Comparison of ENCODE assay signal across 25 cellular contexts in genomic region chr10:114151892-114152291, GRCh38. TPM values are rescaled to one million over a fixed set of nuclear protein-coding genes. Genes with fewer than 3 reads are reported as not detected.
DNase-seq lines count a peak whose midpoint lies in the region; ATAC-seq, FAIRE-seq and TF ChIP-seq lines count a peak whose summit lies in the region.
"Had no signal": no experiment of that assay in that cellular context is flagged by ENCODE, and none has a peak within 500 bp of the region (broad histone marks: within the 10 kb centered on the region; RNA-seq: fewer than 3 reads in every experiment).

No MANE protein-coding gene starts in this region.

- no peak overlapping the region for H2AFZ ChIP-seq in astrocyte (ENCODE audit: low read depth, low read length)
- H2AFZ ChIP-seq: GM23338 had no signal

- H3K4me2 ChIP-seq in A549 (peak overlapping the region; percentile 58), astrocyte (ENCODE audit: low read length) (peak overlapping the region; percentile 42)
- H3K4me2 ChIP-seq: BLaER1 treated with 17β-estradiol and CSF1 and Interleukin-3, amounts not matched to agents 10 nM and 100 nM; GM23338 had no signal

- H3K27ac Mint-ChIP-seq in HFFc6 (peak overlapping the region; percentile 79), astrocyte (ENCODE audit: unreplicated experiment) (peak overlapping the region; percentile 90), mesothelial cell of epicardium (peak overlapping the region; percentile 59)
- no peak overlapping the region for H3K27ac Mint-ChIP-seq in CD4-positive, alpha-beta T cell
- H3K27ac Mint-ChIP-seq: CD8-positive, alpha-beta T cell; GM23338 had no signal

- H3K4me1 Mint-ChIP-seq in HFFc6 (ENCODE audit: low read depth) (peaks cover 33% of the 10 kb centered on the region), astrocyte (ENCODE audit: low read depth, unreplicated experiment) (peaks cover 9% of the 10 kb centered on the region), mesothelial cell of epicardium (no peaks in the 10 kb centered on the region)
- H3K4me1 Mint-ChIP-seq in CD4-positive, alpha-beta T cell (ENCODE audit: low read depth): peaks cover 11% of the 10 kb centered on the region

- intact Hi-C loops in CD4-positive, alpha-beta T cell (cut with DNase I, micrococcal nuclease): no loop called here

- WGBS in A549 (ENCODE audit: missing lambda C conversion rate): 77% methylated on average over 1 of the region's 1 CpG

- H3K27me3 ChIP-seq in astrocyte (ENCODE audit: insufficient read depth, low read length): no peaks in the 10 kb centered on the region
- no peaks in the 10 kb centered on the region for H3K27me3 ChIP-seq in CD4-positive, alpha-beta T cell (ENCODE audit: control insufficient read depth, insufficient read depth, low read length)
- H3K27me3 ChIP-seq: BLaER1 treated with 17β-estradiol and CSF1 and Interleukin-3, amounts not matched to agents 10 nM and 100 nM had no signal

- ATAC-seq in A549: peak; percentile 22 to 60; a peak in 3 of 6 replicates
- ATAC-seq in CD4-positive, alpha-beta T cell (ENCODE audit: poor library complexity): no peak
- ATAC-seq: CD8-positive, alpha-beta T cell; GM23338 had no signal

- no peaks in the 10 kb centered on the region for H4K20me1 ChIP-seq in astrocyte (ENCODE audit: insufficient read depth, low read length)
- H4K20me1 ChIP-seq: BLaER1 treated with 17β-estradiol and CSF1 and Interleukin-3, amounts not matched to agents 10 nM and 100 nM had no signal

- POLR2A ChIA-PET in A549 (lab: Yijun Ruan, JAX): no interaction called here
- POLR2A ChIA-PET in CD4-positive, alpha-beta T cell (lab: Charles Lee): no interaction called here

- no peak for TF ChIP-seq POLR2A in A549 (IDR thresholded peaks at IDR 0.05; ENCODE audit: low read length)

- H3K4me3 Mint-ChIP-seq in HFFc6 (no peak overlapping the region), astrocyte (ENCODE audit: unreplicated experiment) (no peak overlapping the region), mesothelial cell of epicardium (no peak overlapping the region)
- no peak overlapping the region for H3K4me3 Mint-ChIP-seq in CD4-positive, alpha-beta T cell
- H3K4me3 Mint-ChIP-seq: CD8-positive, alpha-beta T cell; GM23338 had no signal

- H3K36me3 ChIP-seq in astrocyte (ENCODE audit: insufficient read depth, low read length): peaks cover 9% of the 10 kb centered on the region

- H3K36me3 Mint-ChIP-seq in HFFc6 (ENCODE audit: low read depth): peaks cover 44% of the 10 kb centered on the region
- H3K36me3 Mint-ChIP-seq in astrocyte (ENCODE audit: low read depth, unreplicated experiment): peaks cover 14% of the 10 kb centered on the region
- H3K36me3 Mint-ChIP-seq in mesothelial cell of epicardium: peaks cover 49% of the 10 kb centered on the region
- peaks cover 93% of the 10 kb centered on the region for H3K36me3 Mint-ChIP-seq in CD4-positive, alpha-beta T cell (ENCODE audit: low read depth)

- FAIRE-seq in A549 (lab: Jason Lieb, UNC): no peak
- no peak for FAIRE-seq in astrocyte (lab: Jason Lieb, UNC)
- no peak for FAIRE-seq in GM19239 (lab: Jason Lieb, UNC)
- FAIRE-seq: A204.1, GM12891 had no signal

- H3K9me3 Mint-ChIP-seq in HFFc6 (no peaks in the 10 kb centered on the region), astrocyte (ENCODE audit: unreplicated experiment) (no peaks in the 10 kb centered on the region), mesothelial cell of epicardium (peaks cover 12% of the 10 kb centered on the region)
- no peaks in the 10 kb centered on the region for H3K9me3 Mint-ChIP-seq in CD4-positive, alpha-beta T cell
- H3K9me3 Mint-ChIP-seq: CD8-positive, alpha-beta T cell; GM23338 had no signal

- no peak for TF ChIP-seq RAD21 in A549 (conservative IDR thresholded peaks at IDR 0.05 in 1 of 2, IDR thresholded peaks at IDR 0.05 in 1 of 2)

- no peaks in the 10 kb centered on the region for H3K9me3 ChIP-seq in A549
- H3K9me3 ChIP-seq in astrocyte (ENCODE audit: insufficient read depth, low read depth, low read length): no peaks in the 10 kb centered on the region
- no peaks in the 10 kb centered on the region for H3K9me3 ChIP-seq in CD4-positive, alpha-beta T cell (ENCODE audit: control insufficient read depth, low read length)

- peaks cover 10% of the 10 kb centered on the region for H3K79me2 ChIP-seq in astrocyte (ENCODE audit: insufficient read depth, low read length)

- CTCF ChIA-PET in A549 (lab: Yijun Ruan, JAX): no interaction called here
- CTCF ChIA-PET in CD4-positive, alpha-beta T cell (lab: Charles Lee): no interaction called here

- TF ChIP-seq CTCF in A549 (IDR thresholded peaks at IDR 0.05) (no peak), HFFc6 (IDR thresholded peaks at IDR 0.05) (no peak), astrocyte (IDR thresholded peaks at IDR 0.05; ENCODE audit: insufficient read depth, low read depth, low read length) (no peak), mesothelial cell of epicardium (IDR thresholded peaks at IDR 0.05; ENCODE audit: unreplicated experiment) (no peak)
- TF ChIP-seq CTCF in CD4-positive, alpha-beta T cell (IDR thresholded peaks at IDR 0.05): no peak

- no peak for DNase-seq in A549 (ENCODE audit: low read depth in 1 of 2, low spot score in 1 of 2)
- no peak for DNase-seq in HFFc6
- no peak for DNase-seq in astrocyte (ENCODE audit: low read depth)
- DNase-seq in mesothelial cell of epicardium (ENCODE audit: low spot score in 2 of 2, unreplicated experiment in 2 of 2): no peak
- DNase-seq in CD4-positive, alpha-beta T cell: no peak
- DNase-seq in AG08395 (ENCODE audit: low spot score): no peak
- no peak for DNase-seq in GM19239 (ENCODE audit: insufficient read length, low spot score)
- DNase-seq in AG20443 (ENCODE audit: low spot score): no peak
- DNase-seq: CD8-positive, alpha-beta T cell; Karpas-422; MV-4-11; NCI-H1694 treated with DMSO at 0.1 percent for 48 hours; NCI-H2081 treated with DMSO at 0.1 percent for 48 hours; NCI-H2171 treated with DMSO at 0.1 percent for 48 hours; NCI-H446; NCI-H526; OCI-M1; SHP77 treated with DMSO at 0.1 percent for 48 hours had no signal

- H3K9ac ChIP-seq in astrocyte (ENCODE audit: low read length): peak overlapping the region; percentile 34
- H3K9ac ChIP-seq: BLaER1 treated with 17β-estradiol and CSF1 and Interleukin-3, amounts not matched to agents 10 nM and 100 nM had no signal

- H3K4me3 ChIP-seq in A549 (no peak overlapping the region), astrocyte (ENCODE audit: insufficient read depth, low read depth, low read length) (no peak overlapping the region)
- H3K4me3 ChIP-seq: BLaER1 treated with 17β-estradiol and CSF1 and Interleukin-3, amounts not matched to agents 10 nM and 100 nM; GM23338 had no signal

- no peaks in the 10 kb centered on the region for H3K27me3 Mint-ChIP-seq in HFFc6 (ENCODE audit: insufficient read depth)
- H3K27me3 Mint-ChIP-seq in astrocyte (ENCODE audit: low read depth, unreplicated experiment): no peaks in the 10 kb centered on the region
- H3K27me3 Mint-ChIP-seq in mesothelial cell of epicardium (ENCODE audit: low read depth): no peaks in the 10 kb centered on the region
- no peaks in the 10 kb centered on the region for H3K27me3 Mint-ChIP-seq in CD4-positive, alpha-beta T cell

- no peak for TF ChIP-seq EP300 in A549 (IDR thresholded peaks at IDR 0.05)

- peak overlapping the region; percentile 20 to 54; a peak in 4 of 6 replicates for H3K27ac ChIP-seq in A549
- peak overlapping the region; percentile 70 for H3K27ac ChIP-seq in astrocyte (ENCODE audit: low read depth, low read length)
- H3K27ac ChIP-seq in CD4-positive, alpha-beta T cell (ENCODE audit: low read depth, low read length): no peak overlapping the region
- H3K27ac ChIP-seq: BLaER1 treated with 17β-estradiol and CSF1 and Interleukin-3, amounts not matched to agents 10 nM and 100 nM had no signal

- H3K4me1 ChIP-seq in A549: peaks cover 22% of the 10 kb centered on the region
- H3K4me1 ChIP-seq in astrocyte (ENCODE audit: insufficient read depth, low read length): peaks cover 14% of the 10 kb centered on the region
- H3K4me1 ChIP-seq: BLaER1 treated with 17β-estradiol and CSF1 and Interleukin-3, amounts not matched to agents 10 nM and 100 nM had no signal

TF ChIP-seq in A549, 52 proteins besides CTCF, POLR2A, EP300 and RAD21:
- TF ChIP-seq NPAS2 (CRISPR knock-in tag; IDR thresholded peaks at IDR 0.05; ENCODE audit: borderline replicate concordance) (no peak), ZC3H11A (IDR thresholded peaks at IDR 0.05) (no peak), MYC (IDR thresholded peaks at IDR 0.05; ENCODE audit: borderline replicate concordance, low read length) (no peak), MAX (IDR thresholded peaks at IDR 0.05) (no peak)

RNA-seq across cellular contexts. Expression of gene CCDC186, which starts 22.1 kb away (rescaled TPM):
- polyA plus RNA-seq in A549 (2011; rRNA removed) (8.3 and 13.4 TPM in 2 replicates), A549 (2017; fragmentation: RNase III; extraction: RNeasy Plus Mini Kit Qiagen cat#74134 plus additional on column Dnase treatment) (6.6 to 7.4 TPM (median 6.8 TPM) in 3 replicates)
- polyA plus RNA-seq in A549 (2012; cell fraction: cytosol; rRNA removed): 1.1 TPM in 2 replicates
- polyA plus RNA-seq in A549 (2012; cell fraction: nucleus; rRNA removed): 0.70 and 1.1 TPM in 2 replicates
- polyA minus RNA-seq in A549 (2011; rRNA and poly(A)+ RNA removed): 3.5 and 3.8 TPM in 2 replicates
- 10 to 100 TPM; 10.9 to 14.7 (median 12.6) TPM for total RNA-seq in HFFc6 (2021; fragmentation: NEBNext Ultra II Directional; extraction: Animal tissue kit (Norgen Biotek cat#: 25700))
- total RNA-seq in astrocyte (28.8 and 30.9 TPM in 2 replicates), mesothelial cell of epicardium (37.9 to 42.4 TPM (median 39.2 TPM) in 3 replicates)
- total RNA-seq in CD4-positive, alpha-beta T cell: 10 to 100 TPM; 55.0 to 55.9 TPM

RNA-seq across cellular contexts. Expression of gene TDRD1, which starts 27.3 kb away (rescaled TPM):
- polyA plus RNA-seq in A549 (2011; rRNA removed) (not detected in 2 replicates), A549 (2017; fragmentation: RNase III; extraction: RNeasy Plus Mini Kit Qiagen cat#74134 plus additional on column Dnase treatment) (not detected in 3 replicates)
- not detected in 2 replicates for polyA plus RNA-seq in A549 (2012; cell fraction: cytosol; rRNA removed)
- polyA plus RNA-seq in A549 (2012; cell fraction: nucleus; rRNA removed): not detected in 2 replicates
- not detected in 2 replicates for polyA minus RNA-seq in A549 (2011; rRNA and poly(A)+ RNA removed)
- not detected for total RNA-seq in HFFc6 (2021; fragmentation: NEBNext Ultra II Directional; extraction: Animal tissue kit (Norgen Biotek cat#: 25700))
- total RNA-seq in astrocyte (not detected in 2 replicates), mesothelial cell of epicardium (not detected in 3 replicates)
- not detected for total RNA-seq in CD4-positive, alpha-beta T cell
- total RNA-seq: CD8-positive, alpha-beta T cell; G401; M059J; RPMI7951 had no signal
